1 cellular context compared by ENCODE assay signal in the genomic region with DNA sequence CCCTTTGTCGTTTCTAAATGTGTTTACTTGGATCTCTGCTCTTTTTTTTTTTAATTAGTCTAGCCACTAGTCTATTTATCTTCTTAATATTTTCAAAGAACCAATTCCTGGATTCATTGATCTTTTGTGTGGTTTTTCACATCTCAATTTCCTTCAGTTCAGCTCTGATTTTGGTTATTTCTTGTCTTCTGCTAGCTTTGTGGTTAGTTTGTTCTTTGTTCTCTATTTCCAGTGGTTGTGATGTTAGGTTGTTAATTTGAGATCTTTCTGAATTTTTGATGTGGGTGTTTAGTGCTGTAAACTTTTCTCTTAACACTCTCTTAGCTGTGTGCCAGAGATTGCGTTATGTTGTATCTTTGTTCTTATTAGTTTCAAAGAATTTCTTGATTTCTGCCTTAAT.
TF ChIP-seq lines count a peak whose summit lies in the region.

No MANE protein-coding gene starts in this region.

TF ChIP-seq in GM12878, 131 proteins besides CTCF, POLR2A, EP300 and RAD21 (continued from another document and continues in another):
- TF ChIP-seq, protein P1, sequence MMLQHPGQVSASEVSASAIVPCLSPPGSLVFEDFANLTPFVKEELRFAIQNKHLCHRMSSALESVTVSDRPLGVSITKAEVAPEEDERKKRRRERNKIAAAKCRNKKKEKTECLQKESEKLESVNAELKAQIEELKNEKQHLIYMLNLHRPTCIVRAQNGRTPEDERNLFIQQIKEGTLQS (IDR thresholded peaks at IDR 0.05; ENCODE audit: borderline replicate concordance, extremely low read depth, low read depth, low read length) = no peak
- TF ChIP-seq SREBF2 (IDR thresholded peaks at IDR 0.05; ENCODE audit: low read length) (no peak), SP1 (IDR thresholded peaks at IDR 0.05; ENCODE audit: low read depth, low read length) (no peak), POLR2AphosphoS2 (IDR thresholded peaks at IDR 0.05; ENCODE audit: low read depth, low read length) (no peak), CEBPB (IDR thresholded peaks at IDR 0.05; ENCODE audit: borderline replicate concordance in 1 of 2, low read depth in 2 of 2, low read length in 2 of 2) (no peak), SUZ12 (IDR thresholded peaks at IDR 0.05; ENCODE audit: unreplicated experiment) (no peak), WRNIP1 (IDR thresholded peaks at IDR 0.05; ENCODE audit: borderline replicate concordance, low read depth, low read length) (no peak), MXI1 (IDR thresholded peaks at IDR 0.05; ENCODE audit: low read depth, low read length) (no peak), STAT1 (conservative IDR thresholded peaks at IDR 0.05) (no peak), EED (IDR thresholded peaks at IDR 0.05; ENCODE audit: low read depth) (no peak), RFX5 (IDR thresholded peaks at IDR 0.05; ENCODE audit: low read depth, low read length) (no peak), TAF1 (IDR thresholded peaks at IDR 0.05; ENCODE audit: borderline replicate concordance, low read depth, low read length) (no peak), CHD2 (IDR thresholded peaks at IDR 0.05; ENCODE audit: borderline replicate concordance, low read depth, low read length) (no peak), SMAD1 (IDR thresholded peaks at IDR 0.05; ENCODE audit: low read depth, partially characterized antibody) (no peak), JUND (IDR thresholded peaks at IDR 0.05; ENCODE audit: low read depth, low read length) (no peak), KDM1A (IDR thresholded peaks at IDR 0.05; ENCODE audit: borderline replicate concordance) (no peak), DPF2 (IDR thresholded peaks at IDR 0.05) (no peak), RB1 (IDR thresholded peaks at IDR 0.05; ENCODE audit: borderline replicate concordance) (no peak)
- TF ChIP-seq, protein P2, sequence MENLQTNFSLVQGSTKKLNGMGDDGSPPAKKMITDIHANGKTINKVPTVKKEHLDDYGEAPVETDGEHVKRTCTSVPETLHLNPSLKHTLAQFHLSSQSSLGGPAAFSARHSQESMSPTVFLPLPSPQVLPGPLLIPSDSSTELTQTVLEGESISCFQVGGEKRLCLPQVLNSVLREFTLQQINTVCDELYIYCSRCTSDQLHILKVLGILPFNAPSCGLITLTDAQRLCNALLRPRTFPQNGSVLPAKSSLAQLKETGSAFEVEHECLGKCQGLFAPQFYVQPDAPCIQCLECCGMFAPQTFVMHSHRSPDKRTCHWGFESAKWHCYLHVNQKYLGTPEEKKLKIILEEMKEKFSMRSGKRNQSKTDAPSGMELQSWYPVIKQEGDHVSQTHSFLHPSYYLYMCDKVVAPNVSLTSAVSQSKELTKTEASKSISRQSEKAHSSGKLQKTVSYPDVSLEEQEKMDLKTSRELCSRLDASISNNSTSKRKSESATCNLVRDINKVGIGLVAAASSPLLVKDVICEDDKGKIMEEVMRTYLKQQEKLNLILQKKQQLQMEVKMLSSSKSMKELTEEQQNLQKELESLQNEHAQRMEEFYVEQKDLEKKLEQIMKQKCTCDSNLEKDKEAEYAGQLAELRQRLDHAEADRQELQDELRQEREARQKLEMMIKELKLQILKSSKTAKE (IDR thresholded peaks at IDR 0.05; ENCODE audit: low read depth, poor library complexity, severe bottlenecking) = no peak
- TF ChIP-seq, protein P3, sequence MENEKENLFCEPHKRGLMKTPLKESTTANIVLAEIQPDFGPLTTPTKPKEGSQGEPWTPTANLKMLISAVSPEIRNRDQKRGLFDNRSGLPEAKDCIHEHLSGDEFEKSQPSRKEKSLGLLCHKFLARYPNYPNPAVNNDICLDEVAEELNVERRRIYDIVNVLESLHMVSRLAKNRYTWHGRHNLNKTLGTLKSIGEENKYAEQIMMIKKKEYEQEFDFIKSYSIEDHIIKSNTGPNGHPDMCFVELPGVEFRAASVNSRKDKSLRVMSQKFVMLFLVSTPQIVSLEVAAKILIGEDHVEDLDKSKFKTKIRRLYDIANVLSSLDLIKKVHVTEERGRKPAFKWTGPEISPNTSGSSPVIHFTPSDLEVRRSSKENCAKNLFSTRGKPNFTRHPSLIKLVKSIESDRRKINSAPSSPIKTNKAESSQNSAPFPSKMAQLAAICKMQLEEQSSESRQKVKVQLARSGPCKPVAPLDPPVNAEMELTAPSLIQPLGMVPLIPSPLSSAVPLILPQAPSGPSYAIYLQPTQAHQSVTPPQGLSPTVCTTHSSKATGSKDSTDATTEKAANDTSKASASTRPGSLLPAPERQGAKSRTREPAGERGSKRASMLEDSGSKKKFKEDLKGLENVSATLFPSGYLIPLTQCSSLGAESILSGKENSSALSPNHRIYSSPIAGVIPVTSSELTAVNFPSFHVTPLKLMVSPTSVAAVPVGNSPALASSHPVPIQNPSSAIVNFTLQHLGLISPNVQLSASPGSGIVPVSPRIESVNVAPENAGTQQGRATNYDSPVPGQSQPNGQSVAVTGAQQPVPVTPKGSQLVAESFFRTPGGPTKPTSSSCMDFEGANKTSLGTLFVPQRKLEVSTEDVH (IDR thresholded peaks at IDR 0.05; ENCODE audit: low read depth, partially characterized antibody) = no peak
- TF ChIP-seq, protein P4, sequence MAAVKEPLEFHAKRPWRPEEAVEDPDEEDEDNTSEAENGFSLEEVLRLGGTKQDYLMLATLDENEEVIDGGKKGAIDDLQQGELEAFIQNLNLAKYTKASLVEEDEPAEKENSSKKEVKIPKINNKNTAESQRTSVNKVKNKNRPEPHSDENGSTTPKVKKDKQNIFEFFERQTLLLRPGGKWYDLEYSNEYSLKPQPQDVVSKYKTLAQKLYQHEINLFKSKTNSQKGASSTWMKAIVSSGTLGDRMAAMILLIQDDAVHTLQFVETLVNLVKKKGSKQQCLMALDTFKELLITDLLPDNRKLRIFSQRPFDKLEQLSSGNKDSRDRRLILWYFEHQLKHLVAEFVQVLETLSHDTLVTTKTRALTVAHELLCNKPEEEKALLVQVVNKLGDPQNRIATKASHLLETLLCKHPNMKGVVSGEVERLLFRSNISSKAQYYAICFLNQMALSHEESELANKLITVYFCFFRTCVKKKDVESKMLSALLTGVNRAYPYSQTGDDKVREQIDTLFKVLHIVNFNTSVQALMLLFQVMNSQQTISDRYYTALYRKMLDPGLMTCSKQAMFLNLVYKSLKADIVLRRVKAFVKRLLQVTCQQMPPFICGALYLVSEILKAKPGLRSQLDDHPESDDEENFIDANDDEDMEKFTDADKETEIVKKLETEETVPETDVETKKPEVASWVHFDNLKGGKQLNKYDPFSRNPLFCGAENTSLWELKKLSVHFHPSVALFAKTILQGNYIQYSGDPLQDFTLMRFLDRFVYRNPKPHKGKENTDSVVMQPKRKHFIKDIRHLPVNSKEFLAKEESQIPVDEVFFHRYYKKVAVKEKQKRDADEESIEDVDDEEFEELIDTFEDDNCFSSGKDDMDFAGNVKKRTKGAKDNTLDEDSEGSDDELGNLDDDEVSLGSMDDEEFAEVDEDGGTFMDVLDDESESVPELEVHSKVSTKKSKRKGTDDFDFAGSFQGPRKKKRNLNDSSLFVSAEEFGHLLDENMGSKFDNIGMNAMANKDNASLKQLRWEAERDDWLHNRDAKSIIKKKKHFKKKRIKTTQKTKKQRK (IDR thresholded peaks at IDR 0.05; ENCODE audit: low read depth, low read length) = no peak
- TF ChIP-seq, protein P5, sequence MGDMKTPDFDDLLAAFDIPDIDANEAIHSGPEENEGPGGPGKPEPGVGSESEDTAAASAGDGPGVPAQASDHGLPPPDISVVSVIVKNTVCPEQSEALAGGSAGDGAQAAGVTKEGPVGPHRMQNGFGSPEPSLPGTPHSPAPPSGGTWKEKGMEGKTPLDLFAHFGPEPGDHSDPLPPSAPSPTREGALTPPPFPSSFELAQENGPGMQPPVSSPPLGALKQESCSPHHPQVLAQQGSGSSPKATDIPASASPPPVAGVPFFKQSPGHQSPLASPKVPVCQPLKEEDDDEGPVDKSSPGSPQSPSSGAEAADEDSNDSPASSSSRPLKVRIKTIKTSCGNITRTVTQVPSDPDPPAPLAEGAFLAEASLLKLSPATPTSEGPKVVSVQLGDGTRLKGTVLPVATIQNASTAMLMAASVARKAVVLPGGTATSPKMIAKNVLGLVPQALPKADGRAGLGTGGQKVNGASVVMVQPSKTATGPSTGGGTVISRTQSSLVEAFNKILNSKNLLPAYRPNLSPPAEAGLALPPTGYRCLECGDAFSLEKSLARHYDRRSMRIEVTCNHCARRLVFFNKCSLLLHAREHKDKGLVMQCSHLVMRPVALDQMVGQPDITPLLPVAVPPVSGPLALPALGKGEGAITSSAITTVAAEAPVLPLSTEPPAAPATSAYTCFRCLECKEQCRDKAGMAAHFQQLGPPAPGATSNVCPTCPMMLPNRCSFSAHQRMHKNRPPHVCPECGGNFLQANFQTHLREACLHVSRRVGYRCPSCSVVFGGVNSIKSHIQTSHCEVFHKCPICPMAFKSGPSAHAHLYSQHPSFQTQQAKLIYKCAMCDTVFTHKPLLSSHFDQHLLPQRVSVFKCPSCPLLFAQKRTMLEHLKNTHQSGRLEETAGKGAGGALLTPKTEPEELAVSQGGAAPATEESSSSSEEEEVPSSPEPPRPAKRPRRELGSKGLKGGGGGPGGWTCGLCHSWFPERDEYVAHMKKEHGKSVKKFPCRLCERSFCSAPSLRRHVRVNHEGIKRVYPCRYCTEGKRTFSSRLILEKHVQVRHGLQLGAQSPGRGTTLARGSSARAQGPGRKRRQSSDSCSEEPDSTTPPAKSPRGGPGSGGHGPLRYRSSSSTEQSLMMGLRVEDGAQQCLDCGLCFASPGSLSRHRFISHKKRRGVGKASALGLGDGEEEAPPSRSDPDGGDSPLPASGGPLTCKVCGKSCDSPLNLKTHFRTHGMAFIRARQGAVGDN (IDR thresholded peaks at IDR 0.05) = no peak
- TF ChIP-seq, protein P6, sequence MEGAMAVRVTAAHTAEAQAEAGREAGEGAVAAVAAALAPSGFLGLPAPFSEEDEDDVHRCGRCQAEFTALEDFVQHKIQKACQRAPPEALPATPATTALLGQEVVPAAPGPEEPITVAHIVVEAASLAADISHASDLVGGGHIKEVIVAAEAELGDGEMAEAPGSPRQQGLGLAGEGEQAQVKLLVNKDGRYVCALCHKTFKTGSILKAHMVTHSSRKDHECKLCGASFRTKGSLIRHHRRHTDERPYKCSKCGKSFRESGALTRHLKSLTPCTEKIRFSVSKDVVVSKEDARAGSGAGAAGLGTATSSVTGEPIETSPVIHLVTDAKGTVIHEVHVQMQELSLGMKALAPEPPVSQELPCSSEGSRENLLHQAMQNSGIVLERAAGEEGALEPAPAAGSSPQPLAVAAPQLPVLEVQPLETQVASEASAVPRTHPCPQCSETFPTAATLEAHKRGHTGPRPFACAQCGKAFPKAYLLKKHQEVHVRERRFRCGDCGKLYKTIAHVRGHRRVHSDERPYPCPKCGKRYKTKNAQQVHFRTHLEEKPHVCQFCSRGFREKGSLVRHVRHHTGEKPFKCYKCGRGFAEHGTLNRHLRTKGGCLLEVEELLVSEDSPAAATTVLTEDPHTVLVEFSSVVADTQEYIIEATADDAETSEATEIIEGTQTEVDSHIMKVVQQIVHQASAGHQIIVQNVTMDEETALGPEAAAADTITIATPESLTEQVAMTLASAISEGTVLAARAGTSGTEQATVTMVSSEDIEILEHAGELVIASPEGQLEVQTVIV (IDR thresholded peaks at IDR 0.05; ENCODE audit: borderline replicate concordance, partially characterized antibody) = no peak
- TF ChIP-seq, protein P7, sequence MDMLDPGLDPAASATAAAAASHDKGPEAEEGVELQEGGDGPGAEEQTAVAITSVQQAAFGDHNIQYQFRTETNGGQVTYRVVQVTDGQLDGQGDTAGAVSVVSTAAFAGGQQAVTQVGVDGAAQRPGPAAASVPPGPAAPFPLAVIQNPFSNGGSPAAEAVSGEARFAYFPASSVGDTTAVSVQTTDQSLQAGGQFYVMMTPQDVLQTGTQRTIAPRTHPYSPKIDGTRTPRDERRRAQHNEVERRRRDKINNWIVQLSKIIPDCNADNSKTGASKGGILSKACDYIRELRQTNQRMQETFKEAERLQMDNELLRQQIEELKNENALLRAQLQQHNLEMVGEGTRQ (IDR thresholded peaks at IDR 0.05; ENCODE audit: borderline replicate concordance, low read depth, low read length) = no peak
- TF ChIP-seq, protein P8, sequence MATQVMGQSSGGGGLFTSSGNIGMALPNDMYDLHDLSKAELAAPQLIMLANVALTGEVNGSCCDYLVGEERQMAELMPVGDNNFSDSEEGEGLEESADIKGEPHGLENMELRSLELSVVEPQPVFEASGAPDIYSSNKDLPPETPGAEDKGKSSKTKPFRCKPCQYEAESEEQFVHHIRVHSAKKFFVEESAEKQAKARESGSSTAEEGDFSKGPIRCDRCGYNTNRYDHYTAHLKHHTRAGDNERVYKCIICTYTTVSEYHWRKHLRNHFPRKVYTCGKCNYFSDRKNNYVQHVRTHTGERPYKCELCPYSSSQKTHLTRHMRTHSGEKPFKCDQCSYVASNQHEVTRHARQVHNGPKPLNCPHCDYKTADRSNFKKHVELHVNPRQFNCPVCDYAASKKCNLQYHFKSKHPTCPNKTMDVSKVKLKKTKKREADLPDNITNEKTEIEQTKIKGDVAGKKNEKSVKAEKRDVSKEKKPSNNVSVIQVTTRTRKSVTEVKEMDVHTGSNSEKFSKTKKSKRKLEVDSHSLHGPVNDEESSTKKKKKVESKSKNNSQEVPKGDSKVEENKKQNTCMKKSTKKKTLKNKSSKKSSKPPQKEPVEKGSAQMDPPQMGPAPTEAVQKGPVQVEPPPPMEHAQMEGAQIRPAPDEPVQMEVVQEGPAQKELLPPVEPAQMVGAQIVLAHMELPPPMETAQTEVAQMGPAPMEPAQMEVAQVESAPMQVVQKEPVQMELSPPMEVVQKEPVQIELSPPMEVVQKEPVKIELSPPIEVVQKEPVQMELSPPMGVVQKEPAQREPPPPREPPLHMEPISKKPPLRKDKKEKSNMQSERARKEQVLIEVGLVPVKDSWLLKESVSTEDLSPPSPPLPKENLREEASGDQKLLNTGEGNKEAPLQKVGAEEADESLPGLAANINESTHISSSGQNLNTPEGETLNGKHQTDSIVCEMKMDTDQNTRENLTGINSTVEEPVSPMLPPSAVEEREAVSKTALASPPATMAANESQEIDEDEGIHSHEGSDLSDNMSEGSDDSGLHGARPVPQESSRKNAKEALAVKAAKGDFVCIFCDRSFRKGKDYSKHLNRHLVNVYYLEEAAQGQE (IDR thresholded peaks at IDR 0.05; ENCODE audit: low read depth, low read length) = no peak
- TF ChIP-seq, protein P9, sequence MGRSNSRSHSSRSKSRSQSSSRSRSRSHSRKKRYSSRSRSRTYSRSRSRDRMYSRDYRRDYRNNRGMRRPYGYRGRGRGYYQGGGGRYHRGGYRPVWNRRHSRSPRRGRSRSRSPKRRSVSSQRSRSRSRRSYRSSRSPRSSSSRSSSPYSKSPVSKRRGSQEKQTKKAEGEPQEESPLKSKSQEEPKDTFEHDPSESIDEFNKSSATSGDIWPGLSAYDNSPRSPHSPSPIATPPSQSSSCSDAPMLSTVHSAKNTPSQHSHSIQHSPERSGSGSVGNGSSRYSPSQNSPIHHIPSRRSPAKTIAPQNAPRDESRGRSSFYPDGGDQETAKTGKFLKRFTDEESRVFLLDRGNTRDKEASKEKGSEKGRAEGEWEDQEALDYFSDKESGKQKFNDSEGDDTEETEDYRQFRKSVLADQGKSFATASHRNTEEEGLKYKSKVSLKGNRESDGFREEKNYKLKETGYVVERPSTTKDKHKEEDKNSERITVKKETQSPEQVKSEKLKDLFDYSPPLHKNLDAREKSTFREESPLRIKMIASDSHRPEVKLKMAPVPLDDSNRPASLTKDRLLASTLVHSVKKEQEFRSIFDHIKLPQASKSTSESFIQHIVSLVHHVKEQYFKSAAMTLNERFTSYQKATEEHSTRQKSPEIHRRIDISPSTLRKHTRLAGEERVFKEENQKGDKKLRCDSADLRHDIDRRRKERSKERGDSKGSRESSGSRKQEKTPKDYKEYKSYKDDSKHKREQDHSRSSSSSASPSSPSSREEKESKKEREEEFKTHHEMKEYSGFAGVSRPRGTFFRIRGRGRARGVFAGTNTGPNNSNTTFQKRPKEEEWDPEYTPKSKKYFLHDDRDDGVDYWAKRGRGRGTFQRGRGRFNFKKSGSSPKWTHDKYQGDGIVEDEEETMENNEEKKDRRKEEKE (IDR thresholded peaks at IDR 0.05) = no peak
